25 cellular contexts compared by ENCODE assay signal in genomic region chr10:62177111-62177510, GRCh38.
DNase-seq lines count a peak whose midpoint lies in the region; ATAC-seq, FAIRE-seq and TF ChIP-seq lines count a peak whose summit lies in the region.
"Had no signal": no experiment of that assay in that cellular context is flagged by ENCODE, and none has a peak within 500 bp of the region (broad histone marks: within the 10 kb centered on the region; RNA-seq: fewer than 3 reads in every experiment).

No MANE protein-coding gene starts in this region.

- no peak for FAIRE-seq in astrocyte (lab: Jason Lieb, UNC)
- no peak for FAIRE-seq in HTR-8/SVneo (lab: Jason Lieb, UNC)
- FAIRE-seq: A204.1, RCC 7860 had no signal

- H3K36me3 Mint-ChIP-seq in activated T-cell treated with anti-CD3 and anti-CD28 coated beads, Interleukin-2, amount 50 U/mL, for 72 hours (ENCODE audit: insufficient read depth in 2 of 2): peaks cover 29 to 54% of the 10 kb centered on the region in 2 donors
- peaks cover 8% of the 10 kb centered on the region for H3K36me3 Mint-ChIP-seq in CD4-positive, alpha-beta T cell (ENCODE audit: low read depth)
- no peaks in the 10 kb centered on the region for H3K36me3 Mint-ChIP-seq in astrocyte (ENCODE audit: low read depth, unreplicated experiment)

- H2AFZ ChIP-seq in astrocyte (ENCODE audit: low read depth, low read length): no peak overlapping the region
- H2AFZ ChIP-seq: GM23338 had no signal

- no peaks in the 10 kb centered on the region for H3K27me3 Mint-ChIP-seq in activated T-cell treated with anti-CD3 and anti-CD28 coated beads, Interleukin-2, amount 50 U/mL, for 72 hours (ENCODE audit: low read depth)
- H3K27me3 Mint-ChIP-seq in CD4-positive, alpha-beta T cell: no peaks in the 10 kb centered on the region
- no peaks in the 10 kb centered on the region for H3K27me3 Mint-ChIP-seq in astrocyte (ENCODE audit: low read depth, unreplicated experiment)
- H3K27me3 Mint-ChIP-seq: CD8-positive, alpha-beta memory T cell had no signal

- intact Hi-C loops in CD4-positive, alpha-beta T cell (cut with DNase I, micrococcal nuclease): no loop called here

- H3K4me3 Mint-ChIP-seq in activated T-cell treated with anti-CD3 and anti-CD28 coated beads, Interleukin-2, amount 50 U/mL, for 72 hours: peak overlapping the region in 1 of 2 donors; percentile 54
- H3K4me3 Mint-ChIP-seq in CD4-positive, alpha-beta T cell: no peak overlapping the region
- H3K4me3 Mint-ChIP-seq in astrocyte (ENCODE audit: unreplicated experiment): no peak overlapping the region
- H3K4me3 Mint-ChIP-seq: CD8-positive, alpha-beta memory T cell; GM23338; H9 had no signal

- H3K79me2 ChIP-seq in astrocyte (ENCODE audit: insufficient read depth, low read length): no peaks in the 10 kb centered on the region

- no peak for TF ChIP-seq CTCF in CD4-positive, alpha-beta T cell (IDR thresholded peaks at IDR 0.05)
- TF ChIP-seq CTCF in astrocyte (IDR thresholded peaks at IDR 0.05; ENCODE audit: insufficient read depth, low read depth, low read length): no peak

- H3K4me1 ChIP-seq in astrocyte (ENCODE audit: insufficient read depth, low read length): no peaks in the 10 kb centered on the region

- no peak for ATAC-seq in activated T-cell treated with anti-CD3 and anti-CD28 coated beads, Interleukin-2, amount 50 U/mL, for 72 hours (replicated peaks in 1 of 2)
- ATAC-seq in CD4-positive, alpha-beta T cell (ENCODE audit: poor library complexity): no peak
- no peak for ATAC-seq in GM21825 (IDR thresholded peaks at IDR 0.05; ENCODE audit: unreplicated experiment)
- ATAC-seq: GM23338, K562 had no signal

- H3K4me3 ChIP-seq in astrocyte (ENCODE audit: insufficient read depth, low read depth, low read length): no peak overlapping the region
- H3K4me3 ChIP-seq: BLaER1 treated with 17β-estradiol and CSF1 and Interleukin-3, amounts not matched to agents 10 nM and 100 nM; GM23338; K562; SK-N-MC had no signal

- no peaks in the 10 kb centered on the region for H4K20me1 ChIP-seq in astrocyte (ENCODE audit: insufficient read depth, low read length)
- H4K20me1 ChIP-seq: BLaER1 treated with 17β-estradiol and CSF1 and Interleukin-3, amounts not matched to agents 10 nM and 100 nM had no signal

- H3K36me3 ChIP-seq in astrocyte (ENCODE audit: insufficient read depth, low read length): no peaks in the 10 kb centered on the region

- peaks cover 54% of the 10 kb centered on the region for H3K4me1 Mint-ChIP-seq in activated T-cell treated with anti-CD3 and anti-CD28 coated beads, Interleukin-2, amount 50 U/mL, for 72 hours (ENCODE audit: low read depth)
- peaks cover 65% of the 10 kb centered on the region for H3K4me1 Mint-ChIP-seq in CD4-positive, alpha-beta T cell (ENCODE audit: low read depth)
- H3K4me1 Mint-ChIP-seq in astrocyte (ENCODE audit: low read depth, unreplicated experiment): peaks cover 2% of the 10 kb centered on the region
- H3K4me1 Mint-ChIP-seq: GM23338, H9 had no signal

- peak overlapping the region; percentile 2 for H3K27ac Mint-ChIP-seq in activated T-cell treated with anti-CD3 and anti-CD28 coated beads, Interleukin-2, amount 50 U/mL, for 72 hours
- H3K27ac Mint-ChIP-seq in CD4-positive, alpha-beta T cell: peak overlapping the region; percentile 41
- no peak overlapping the region for H3K27ac Mint-ChIP-seq in astrocyte (ENCODE audit: unreplicated experiment)
- H3K27ac Mint-ChIP-seq: GM23338, H9 had no signal

- no peak overlapping the region for H3K27ac ChIP-seq in CD4-positive, alpha-beta T cell (ENCODE audit: low read depth, low read length)
- no peak overlapping the region for H3K27ac ChIP-seq in astrocyte (ENCODE audit: low read depth, low read length)
- H3K27ac ChIP-seq: BLaER1 treated with 17β-estradiol and CSF1 and Interleukin-3, amounts not matched to agents 10 nM and 100 nM; SK-N-MC had no signal

- CTCF ChIA-PET in CD4-positive, alpha-beta T cell (lab: Charles Lee): no interaction called here

- POLR2A ChIA-PET in CD4-positive, alpha-beta T cell (lab: Charles Lee): interaction anchor here (0.7 to 1.1 kb wide), 2 partner anchors 39 to 117 kb away, joined by 3 to 4 read pairs; no protein-coding TSS in a partner anchor

- no peaks in the 10 kb centered on the region for H3K9me3 ChIP-seq in CD4-positive, alpha-beta T cell (ENCODE audit: control insufficient read depth, low read length)
- no peaks in the 10 kb centered on the region for H3K9me3 ChIP-seq in astrocyte (ENCODE audit: insufficient read depth, low read depth, low read length)

- DNase-seq in activated T-cell treated with anti-CD3 and anti-CD28 coated beads, Interleukin-2, amount 50 U/mL, for 72 hours: no peak
- no peak for DNase-seq in activated T-cell treated with anti-CD3 and anti-CD28 coated beads, Interleukin-2, amount 50 U/mL, for 1 hour
- DNase-seq in CD4-positive, alpha-beta T cell: no peak
- DNase-seq in astrocyte (ENCODE audit: low read depth): peak; percentile 51
- peak; percentile 63 for DNase-seq in iris pigment epithelial cell (ENCODE audit: low read depth)
- no peak for DNase-seq in activated CD8-positive, alpha-beta memory T cell treated with anti-CD3 and anti-CD28 coated beads, Interleukin-2, amount 50 U/mL, for 4 hours
- DNase-seq in HTR-8/SVneo (ENCODE audit: insufficient read length, low spot score): no peak
- DNase-seq: CD8-positive, alpha-beta memory T cell; DMS79 treated with DMSO at 0.1 percent for 48 hours; H9; MV-4-11; NCI-H1105; NCI-H1436 treated with DMSO at 0.1 percent for 48 hours; NCI-H1930; NCI-H446; NCI-H524 treated with DMSO at 0.1 percent for 48 hours; NCI-H774; SIG-M5 had no signal

- H3K27me3 ChIP-seq in CD4-positive, alpha-beta T cell (ENCODE audit: control insufficient read depth, insufficient read depth, low read length): no peaks in the 10 kb centered on the region
- no peaks in the 10 kb centered on the region for H3K27me3 ChIP-seq in astrocyte (ENCODE audit: insufficient read depth, low read length)
- H3K27me3 ChIP-seq: BLaER1 treated with 17β-estradiol and CSF1 and Interleukin-3, amounts not matched to agents 10 nM and 100 nM had no signal

- peaks cover 20 to 21% of the 10 kb centered on the region in 2 donors for H3K9me3 Mint-ChIP-seq in activated T-cell treated with anti-CD3 and anti-CD28 coated beads, Interleukin-2, amount 50 U/mL, for 72 hours
- peaks cover 15% of the 10 kb centered on the region for H3K9me3 Mint-ChIP-seq in CD4-positive, alpha-beta T cell
- peaks cover 4% of the 10 kb centered on the region for H3K9me3 Mint-ChIP-seq in astrocyte (ENCODE audit: unreplicated experiment)

- H3K9ac ChIP-seq in astrocyte (ENCODE audit: low read length): no peak overlapping the region
- H3K9ac ChIP-seq: BLaER1 treated with 17β-estradiol and CSF1 and Interleukin-3, amounts not matched to agents 10 nM and 100 nM had no signal

- H3K4me2 ChIP-seq in astrocyte (ENCODE audit: low read length): no peak overlapping the region
- H3K4me2 ChIP-seq: GM23338 had no signal

Comparison
In these comparisons a context has a peak if more than half of its experiments do, and no peak if none do; other contexts are left out.
1. DNase-seq: peak in astrocyte (single experiment) and iris pigment epithelial cell (single experiment); none in activated T-cell treated with anti-CD3 and anti-CD28 coated beads, Interleukin-2, amount 50 U/mL, for 72 hours (0 of 2), activated T-cell treated with anti-CD3 and anti-CD28 coated beads, Interleukin-2, amount 50 U/mL, for 1 hour (single experiment), CD4-positive, alpha-beta T cell (0 of 10), activated CD8-positive, alpha-beta memory T cell treated with anti-CD3 and anti-CD28 coated beads, Interleukin-2, amount 50 U/mL, for 4 hours (single experiment) and HTR-8/SVneo (single experiment).